9 cellular contexts compared by ENCODE assay signal in the genomic region with DNA sequence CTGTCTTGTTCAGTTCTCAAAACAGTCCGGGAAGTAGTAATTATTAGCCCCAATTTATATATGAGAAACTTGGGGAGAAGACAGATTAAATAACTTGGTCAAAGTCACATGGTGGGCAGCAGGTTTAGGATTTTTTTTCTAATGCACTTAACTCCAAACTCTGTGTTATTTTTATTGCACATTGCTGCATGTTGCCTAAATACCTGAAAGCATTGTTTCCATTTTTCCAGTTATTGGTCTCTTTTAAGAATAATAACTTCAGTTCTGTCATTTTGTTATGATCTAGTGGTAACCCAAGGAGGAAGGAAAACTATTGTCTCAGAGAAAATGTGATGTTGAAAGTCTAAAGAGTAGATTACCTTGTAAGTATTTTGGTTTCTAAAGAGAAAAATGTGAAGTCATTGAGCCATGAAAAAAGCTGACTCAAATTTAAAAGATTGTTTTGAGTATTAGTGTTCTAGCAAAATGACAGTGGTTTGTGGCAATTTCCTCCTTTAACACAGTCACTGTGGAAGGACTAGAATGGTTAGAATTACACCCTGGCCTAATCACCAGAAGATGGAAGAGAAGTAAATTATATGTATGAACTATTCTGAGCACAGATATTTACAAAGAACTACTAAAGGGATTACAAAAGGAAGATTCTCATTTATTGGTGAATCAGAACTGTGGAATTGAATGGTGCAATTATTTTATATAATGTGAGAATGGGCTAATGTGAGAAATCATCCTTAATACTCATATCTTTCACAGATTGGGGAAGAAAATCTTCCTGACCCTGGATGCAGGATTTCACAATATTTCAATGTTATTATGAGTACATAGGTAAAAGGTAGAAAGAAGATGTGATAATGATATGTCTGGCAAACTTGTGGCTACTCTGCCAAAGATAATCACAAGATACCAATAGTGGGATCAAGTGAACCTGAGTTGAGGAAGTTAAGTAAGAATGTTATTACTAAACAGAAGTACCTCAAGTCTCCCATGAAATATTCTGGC. TPM values are rescaled to one million over a fixed set of nuclear protein-coding genes. Genes with fewer than 3 reads are reported as not detected.
DNase-seq lines count a peak whose midpoint lies in the region; ATAC-seq lines count a peak whose summit lies in the region.
"Had no signal": no experiment of that assay in that cellular context is flagged by ENCODE, and none has a peak within 500 bp of the region (broad histone marks: within the 10 kb centered on the region; RNA-seq: fewer than 3 reads in every experiment).

No MANE protein-coding gene starts in this region.

- no peaks in the 10 kb centered on the region for H3K36me3 Mint-ChIP-seq in activated T-cell treated with anti-CD3 and anti-CD28 coated beads, Interleukin-2, amount 50 U/mL, for 72 hours (ENCODE audit: insufficient read depth in 2 of 2)
- no peaks in the 10 kb centered on the region for H3K36me3 Mint-ChIP-seq in activated naive CD4-positive, alpha-beta T cell treated with anti-CD3 and anti-CD28 coated beads for 36 hours (ENCODE audit: low read depth)

- no peak overlapping the region for H3K4me3 Mint-ChIP-seq in activated T-cell treated with anti-CD3 and anti-CD28 coated beads, Interleukin-2, amount 50 U/mL, for 72 hours
- H3K4me3 Mint-ChIP-seq in activated naive CD4-positive, alpha-beta T cell treated with anti-CD3 and anti-CD28 coated beads for 36 hours: no peak overlapping the region
- H3K4me3 Mint-ChIP-seq: stimulated activated naive CD8-positive, alpha-beta T cell treated with anti-CD3 and anti-CD28 coated beads, Interleukin-15, Interleukin-2, amounts not matched to agents 100 ng/mL and 50 ng/mL, for 24 hours had no signal

- peaks cover 0 to 4% of the 10 kb centered on the region in 2 donors for H3K9me3 Mint-ChIP-seq in activated T-cell treated with anti-CD3 and anti-CD28 coated beads, Interleukin-2, amount 50 U/mL, for 72 hours
- no peaks in the 10 kb centered on the region for H3K9me3 Mint-ChIP-seq in activated naive CD4-positive, alpha-beta T cell treated with anti-CD3 and anti-CD28 coated beads for 36 hours
- H3K9me3 Mint-ChIP-seq: stimulated activated naive CD8-positive, alpha-beta T cell treated with anti-CD3 and anti-CD28 coated beads, Interleukin-15, Interleukin-2, amounts not matched to agents 100 ng/mL and 50 ng/mL, for 24 hours had no signal

- peak; percentile 40 to 42 for ATAC-seq in activated T-cell treated with anti-CD3 and anti-CD28 coated beads, Interleukin-2, amount 50 U/mL, for 72 hours (replicated peaks in 1 of 2)
- ATAC-seq in HG03097 (IDR thresholded peaks at IDR 0.05; ENCODE audit: low FRiP score, unreplicated experiment): peak; percentile 90
- ATAC-seq in aorta (ENCODE audit: low FRiP score): no peak

- CTCF ChIA-PET in activated naive CD4-positive, alpha-beta T cell treated with anti-CD3 and anti-CD28 coated beads for 36 hours (lab: Charles Lee): interaction anchor here (1.0 kb wide), 1 partner anchor 11 kb away, joined by 5 read pairs; no protein-coding TSS in a partner anchor

- H3K9me3 ChIP-seq in HAP-1 (no peaks in the 10 kb centered on the region), aorta (ENCODE audit: control insufficient read depth, low read length) (no peaks in the 10 kb centered on the region)

- H3K4me3 ChIP-seq in HAP-1: no peak overlapping the region
- no peak overlapping the region for H3K4me3 ChIP-seq in aorta (ENCODE audit: low read length in 2 of 2)

- H3K27me3 ChIP-seq in HAP-1 (ENCODE audit: low read depth) (no peaks in the 10 kb centered on the region), aorta (ENCODE audit: control insufficient read depth in 1 of 2, insufficient read depth in 2 of 2, low read length in 1 of 2) (peaks cover 0 to 1% of the 10 kb centered on the region in 2 donors)

- H3K4me1 ChIP-seq in HAP-1 (no peaks in the 10 kb centered on the region), aorta (ENCODE audit: control insufficient read depth in 1 of 2, insufficient read depth in 2 of 2, low read length in 2 of 2) (no peaks in the 10 kb centered on the region)

- in situ Hi-C loops in HAP-1 (cut with MboI; ENCODE audit: low sequenced_read_pairs): no loop called here

- no peak overlapping the region for H3K27ac Mint-ChIP-seq in activated T-cell treated with anti-CD3 and anti-CD28 coated beads, Interleukin-2, amount 50 U/mL, for 72 hours
- H3K27ac Mint-ChIP-seq in activated naive CD4-positive, alpha-beta T cell treated with anti-CD3 and anti-CD28 coated beads for 36 hours: no peak overlapping the region
- H3K27ac Mint-ChIP-seq: stimulated activated naive CD8-positive, alpha-beta T cell treated with anti-CD3 and anti-CD28 coated beads, Interleukin-15, Interleukin-2, amounts not matched to agents 100 ng/mL and 50 ng/mL, for 24 hours had no signal

- 73 to 93% methylated on average over 1 of the region's 1 CpG for WGBS in aorta, 2 donors

- no peaks in the 10 kb centered on the region for H3K36me3 ChIP-seq in HAP-1 (replicated peaks)
- no peaks in the 10 kb centered on the region for H3K36me3 ChIP-seq in aorta (ENCODE audit: control insufficient read depth in 1 of 2, insufficient read depth in 2 of 2, low read length in 1 of 2)

- H3K4me1 Mint-ChIP-seq in activated T-cell treated with anti-CD3 and anti-CD28 coated beads, Interleukin-2, amount 50 U/mL, for 72 hours (ENCODE audit: low read depth): peaks cover 9% of the 10 kb centered on the region
- H3K4me1 Mint-ChIP-seq in activated naive CD4-positive, alpha-beta T cell treated with anti-CD3 and anti-CD28 coated beads for 36 hours (ENCODE audit: low read depth): no peaks in the 10 kb centered on the region

- DNase-seq in activated T-cell treated with anti-CD3 and anti-CD28 coated beads, Interleukin-2, amount 50 U/mL, for 72 hours: no peak
- DNase-seq in activated T-cell treated with anti-CD3 and anti-CD28 coated beads, Interleukin-2, amount 50 U/mL, for 48 hours: no peak
- DNase-seq in SKM-1 treated with dmso at 0.1 percent for 144 hours (lab: John Stamatoyannopoulos, UW; ENCODE audit: unreplicated experiment) (peak; percentile 74), HAP-1 (ENCODE audit: low spot score in 2 of 2) (no peak), aorta (no peak)
- DNase-seq in activated CD4-positive, CD25-positive, alpha-beta regulatory T cell (lab: John Stamatoyannopoulos, UW): no peak
- no peak for DNase-seq in activated naive CD4-positive, alpha-beta T cell treated with anti-CD3 and anti-CD28 coated beads for 36 hours

- no peak overlapping the region for H3K27ac ChIP-seq in aorta (ENCODE audit: low read depth in 1 of 2, low read length in 2 of 2)

- H3K27me3 Mint-ChIP-seq in activated T-cell treated with anti-CD3 and anti-CD28 coated beads, Interleukin-2, amount 50 U/mL, for 72 hours (ENCODE audit: low read depth): peaks cover 13% of the 10 kb centered on the region
- H3K27me3 Mint-ChIP-seq in activated naive CD4-positive, alpha-beta T cell treated with anti-CD3 and anti-CD28 coated beads for 36 hours (ENCODE audit: low read depth): peaks cover 5% of the 10 kb centered on the region
- H3K27me3 Mint-ChIP-seq: stimulated activated naive CD8-positive, alpha-beta T cell treated with anti-CD3 and anti-CD28 coated beads, Interleukin-15, Interleukin-2, amounts not matched to agents 100 ng/mL and 50 ng/mL, for 24 hours had no signal

- intact Hi-C loops in aorta (cut with DNase I): no loop called here
- intact Hi-C loops in activated naive CD4-positive, alpha-beta T cell treated with anti-CD3 and anti-CD28 coated beads for 36 hours (cut with micrococcal nuclease): no loop called here

RNA-seq across cellular contexts. Expression of gene CXCL8, which starts 21.7 kb away (rescaled TPM):
- 1 to 10 TPM in 1 of 2 donors, under 1 TPM in 1; 0.94 to 2.0 TPM for total RNA-seq in activated T-cell treated with anti-CD3 and anti-CD28 coated beads, Interleukin-2, amount 50 U/mL, for 72 hours
- 10 to 100 TPM in 1 of 2 donors, 1 to 10 TPM in 1; 7.8 to 12.1 TPM for total RNA-seq in aorta
- polyA plus RNA-seq in aorta: 10 to 100 TPM in 1 of 2 donors, 1 to 10 TPM in 1; 1.3 to 17.9 TPM
- total RNA-seq in activated naive CD4-positive, alpha-beta T cell treated with anti-CD3 and anti-CD28 coated beads for 36 hours: not detected
